In genomic region chr6:52392944-52393343, GRCh38 we compare ENCODE assay signal across 15 cellular contexts. TPM values are rescaled to one million over a fixed set of nuclear protein-coding genes. Genes with fewer than 3 reads are reported as not detected.
A peak's percentile ranks its signal among the peaks of the same experiment; 100 is the strongest.
DNase-seq lines count a peak whose midpoint lies in the region; ATAC-seq, FAIRE-seq and TF ChIP-seq lines count a peak whose summit lies in the region.
"Had no signal": no experiment of that assay in that cellular context is flagged by ENCODE, and none has a peak within 500 bp of the region (broad histone marks: within the 10 kb centered on the region; RNA-seq: fewer than 3 reads in every experiment).

No MANE protein-coding gene starts in this region.

- H4K5ac ChIP-seq in mesendoderm (ENCODE audit: low read length) = no peak overlapping the region

- H3K36me3 Mint-ChIP-seq in astrocyte (ENCODE audit: low read depth, unreplicated experiment) = no peaks in the 10 kb centered on the region

- H3K27ac ChIP-seq in astrocyte (ENCODE audit: low read depth, low read length) = no peak overlapping the region
- no peak overlapping the region for H3K27ac ChIP-seq in mesendoderm (ENCODE audit: low read depth, low read length)
- H3K27ac ChIP-seq: gastrocnemius medialis, suprapubic skin had no signal

- H3K27me3 ChIP-seq in astrocyte (ENCODE audit: insufficient read depth, low read length) (no peaks in the 10 kb centered on the region), mesendoderm (ENCODE audit: insufficient read depth, low read length, poor library complexity) (no peaks in the 10 kb centered on the region)
- H3K27me3 ChIP-seq: gastrocnemius medialis, suprapubic skin had no signal

- FAIRE-seq in H54 (lab: Jason Lieb, UNC) (peak; percentile 58), astrocyte (lab: Jason Lieb, UNC) (no peak), urothelium cell line (lab: Jason Lieb, UNC) (no peak)
- FAIRE-seq: TTC549 had no signal

- peaks cover 23% of the 10 kb centered on the region for H3K4me1 Mint-ChIP-seq in astrocyte (ENCODE audit: low read depth, unreplicated experiment)

- no peak overlapping the region for H2BK15ac ChIP-seq in mesendoderm (replicated peaks; ENCODE audit: low read depth)

- no peak overlapping the region for H3K9ac ChIP-seq in astrocyte (ENCODE audit: low read length)
- H3K9ac ChIP-seq in mesendoderm (ENCODE audit: low read length) = no peak overlapping the region

- H3K27ac Mint-ChIP-seq in astrocyte (ENCODE audit: unreplicated experiment) = no peak overlapping the region

- peaks cover 27% of the 10 kb centered on the region for H3K4me1 ChIP-seq in astrocyte (ENCODE audit: insufficient read depth, low read length)
- no peaks in the 10 kb centered on the region for H3K4me1 ChIP-seq in mesendoderm (ENCODE audit: control insufficient read depth, low read depth, low read length)

- no peak overlapping the region for H2AK5ac ChIP-seq in mesendoderm (ENCODE audit: low read length)

- H3K79me2 ChIP-seq in astrocyte (ENCODE audit: insufficient read depth, low read length) (no peaks in the 10 kb centered on the region), mesendoderm (ENCODE audit: control insufficient read depth, insufficient read depth, low read length) (no peaks in the 10 kb centered on the region)

- ATAC-seq in HG02973 (IDR thresholded peaks at IDR 0.05; ENCODE audit: unreplicated experiment) = no peak
- ATAC-seq: gastrocnemius medialis, sciatic nerve had no signal

- TF ChIP-seq CTCF in AG10803 (conservative IDR thresholded peaks at IDR 0.05; ENCODE audit: low read length) = no peak
- no peak for TF ChIP-seq CTCF in astrocyte (IDR thresholded peaks at IDR 0.05; ENCODE audit: insufficient read depth, low read depth, low read length)
- TF ChIP-seq CTCF in foreskin fibroblast (IDR thresholded peaks at IDR 0.05; ENCODE audit: low read depth, low read length) = no peak

- peaks cover 3% of the 10 kb centered on the region for H4K20me1 ChIP-seq in astrocyte (ENCODE audit: insufficient read depth, low read length)

- no CpG with 5 or more reads among the region's 1 CpG for WGBS in mesendoderm (ENCODE audit: extremely low coverage, insufficient coverage, low lambda C conversion rate)

- no peaks in the 10 kb centered on the region for H3K9me3 ChIP-seq in astrocyte (ENCODE audit: insufficient read depth, low read depth, low read length)
- H3K9me3 ChIP-seq: gastrocnemius medialis, suprapubic skin had no signal

- H2AFZ ChIP-seq in astrocyte (ENCODE audit: low read depth, low read length) = no peak overlapping the region

- no peak overlapping the region for H2BK120ac ChIP-seq in mesendoderm (ENCODE audit: low read depth, low read length)

- H3K4ac ChIP-seq in mesendoderm (ENCODE audit: low read depth, low read length) = no peak overlapping the region

- H4K8ac ChIP-seq in mesendoderm (ENCODE audit: low read depth, low read length) = no peak overlapping the region

- no peaks in the 10 kb centered on the region for H3K36me3 ChIP-seq in astrocyte (ENCODE audit: insufficient read depth, low read length)
- no peaks in the 10 kb centered on the region for H3K36me3 ChIP-seq in mesendoderm (ENCODE audit: control insufficient read depth, insufficient read depth, low read length)
- H3K36me3 ChIP-seq: gastrocnemius medialis, suprapubic skin had no signal

- peaks cover 4% of the 10 kb centered on the region for H3K9me3 Mint-ChIP-seq in astrocyte (ENCODE audit: unreplicated experiment)

- TF ChIP-seq POLR2A in H54 (IDR thresholded peaks at IDR 0.05; ENCODE audit: low read depth, low read length) = no peak

- H3K56ac ChIP-seq in mesendoderm (ENCODE audit: low read length) = no peak overlapping the region

- no peak overlapping the region for H3K23ac ChIP-seq in mesendoderm (ENCODE audit: low read length)

- H3K27me3 Mint-ChIP-seq in astrocyte (ENCODE audit: low read depth, unreplicated experiment) = no peaks in the 10 kb centered on the region

- no peak overlapping the region for H3K4me2 ChIP-seq in astrocyte (ENCODE audit: low read length)
- H3K4me2 ChIP-seq in mesendoderm (ENCODE audit: low read length) = no peak overlapping the region

- no peak overlapping the region for H3K18ac ChIP-seq in mesendoderm (ENCODE audit: low read length)

- H3K4me3 ChIP-seq in AG10803 (ENCODE audit: low read length) (no peak overlapping the region), astrocyte (ENCODE audit: insufficient read depth, low read depth, low read length) (no peak overlapping the region), foreskin fibroblast (ENCODE audit: low read depth in 1 of 2, low read length in 2 of 2) (no peak overlapping the region), mesendoderm (ENCODE audit: low read length) (no peak overlapping the region)
- H3K4me3 ChIP-seq: gastrocnemius medialis, suprapubic skin had no signal

- no peaks in the 10 kb centered on the region for H3K79me1 ChIP-seq in mesendoderm (ENCODE audit: low read length)

- no peak overlapping the region for H3K4me3 Mint-ChIP-seq in astrocyte (ENCODE audit: unreplicated experiment)

- DNase-seq in AG10803 (ENCODE audit: low read depth) (peak; percentile 70), H54 (ENCODE audit: insufficient read length, low spot score) (no peak), astrocyte (ENCODE audit: low read depth) (peak; percentile 79), foreskin fibroblast (peak; percentile 58 to 74), dermis blood vessel endothelial cell (no peak), mesendoderm (no peak), urothelium cell line (ENCODE audit: low spot score) (no peak)
- DNase-seq: activated T-cell treated with anti-CD3 and anti-CD28 coated beads for 4 hours, gastrocnemius medialis, NCI-H1105, NCI-H526 had no signal

- H2BK5ac ChIP-seq in mesendoderm (ENCODE audit: low read length) = no peak overlapping the region

RNA-seq across cellular contexts. Expression of gene EFHC1, which starts 27.2 kb away (rescaled TPM):
- total RNA-seq in astrocyte = 25.6 and 30.6 TPM in 2 replicates
- total RNA-seq in dermis blood vessel endothelial cell = 9.9 and 11.3 TPM in 2 replicates
- 7.6 TPM for polyA plus RNA-seq in mesendoderm (2013, experiment 1 of 2)
- 7.2 TPM for polyA plus RNA-seq in mesendoderm (2013, experiment 2 of 2)

RNA-seq across cellular contexts. Expression of gene PAQR8, which starts 31.0 kb away (rescaled TPM):
- 1.2 and 1.5 TPM in 2 replicates for total RNA-seq in astrocyte
- 12.4 and 19.4 TPM in 2 replicates for total RNA-seq in dermis blood vessel endothelial cell
- 2.7 TPM for polyA plus RNA-seq in mesendoderm (2013, experiment 1 of 2)
- polyA plus RNA-seq in mesendoderm (2013, experiment 2 of 2) = 2.6 TPM

Comparison
In these comparisons a context has a peak if more than half of its experiments do, and no peak if none do; other contexts are left out.
1. DNase-seq: peak in AG10803 (single experiment), astrocyte (single experiment) and foreskin fibroblast (2 of 2); none in H54 (single experiment), dermis blood vessel endothelial cell (single experiment), mesendoderm (single experiment) and urothelium cell line (single experiment).